Comparison of ENCODE assay signal across 8 cellular contexts in genomic region chr20:51022803-51023616, GRCh38. TPM values are rescaled to one million over a fixed set of nuclear protein-coding genes. Genes with fewer than 3 reads are reported as not detected.
DNase-seq lines count a peak whose midpoint lies in the region; ATAC-seq and TF ChIP-seq lines count a peak whose summit lies in the region.

A gene with protein sequence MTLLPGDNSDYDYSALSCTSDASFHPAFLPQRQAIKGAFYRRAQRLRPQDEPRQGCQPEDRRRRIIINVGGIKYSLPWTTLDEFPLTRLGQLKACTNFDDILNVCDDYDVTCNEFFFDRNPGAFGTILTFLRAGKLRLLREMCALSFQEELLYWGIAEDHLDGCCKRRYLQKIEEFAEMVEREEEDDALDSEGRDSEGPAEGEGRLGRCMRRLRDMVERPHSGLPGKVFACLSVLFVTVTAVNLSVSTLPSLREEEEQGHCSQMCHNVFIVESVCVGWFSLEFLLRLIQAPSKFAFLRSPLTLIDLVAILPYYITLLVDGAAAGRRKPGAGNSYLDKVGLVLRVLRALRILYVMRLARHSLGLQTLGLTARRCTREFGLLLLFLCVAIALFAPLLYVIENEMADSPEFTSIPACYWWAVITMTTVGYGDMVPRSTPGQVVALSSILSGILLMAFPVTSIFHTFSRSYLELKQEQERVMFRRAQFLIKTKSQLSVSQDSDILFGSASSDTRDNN (minus strand): TSS chr20:51023107. CDS start chr20:51010338, 12,769 bp downstream.

- H3K4me1 ChIP-seq in PC-3 (ENCODE audit: insufficient read depth, low read length) (peaks cover 21% of the 10 kb centered on the region), trophoblast cell (ENCODE audit: control insufficient read depth in 1 of 2, insufficient read depth in 2 of 2, low read length in 2 of 2) (peaks cover 5 to 18% of the 10 kb centered on the region in 2 experiments)

- no peaks in the 10 kb centered on the region for H3K9me2 ChIP-seq in PC-3 (replicated peaks; ENCODE audit: low read length)

- H4K12ac ChIP-seq in trophoblast cell (ENCODE audit: low read depth, low read length): peak within 1 kb of the TSS; percentile 55

- no peak for TF ChIP-seq CTCF in AG09319 (IDR thresholded peaks at IDR 0.05; ENCODE audit: low read depth, low read length)
- TF ChIP-seq CTCF in PC-3 (conservative IDR thresholded peaks at IDR 0.05; ENCODE audit: low read depth, low read length): no peak

- H4K91ac ChIP-seq in trophoblast cell (ENCODE audit: low read depth, low read length): peak within 1 kb of the TSS; percentile 42

- peaks cover 6% of the 10 kb centered on the region for H3K4me1 Mint-ChIP-seq in activated naive CD8-positive, alpha-beta T cell treated with anti-CD3 and anti-CD28 coated beads for 36 hours

- H3K27ac Mint-ChIP-seq in activated naive CD8-positive, alpha-beta T cell treated with anti-CD3 and anti-CD28 coated beads for 36 hours: peak within 1 kb of the TSS; percentile 7

- H3K27me3 Mint-ChIP-seq in activated naive CD8-positive, alpha-beta T cell treated with anti-CD3 and anti-CD28 coated beads for 36 hours: peaks cover 76% of the 10 kb centered on the region

- peak within 1 kb of the TSS; percentile 72 for H3K4me3 ChIP-seq in PC-3 (ENCODE audit: low read length)
- H3K4me3 ChIP-seq in trophoblast cell (ENCODE audit: low read depth, low read length): peak within 1 kb of the TSS; percentile 68

- peak; percentile 30 for DNase-seq in AG09319 (ENCODE audit: extremely low read depth, low read depth)
- DNase-seq in GOT3 (lab: John Stamatoyannopoulos, UW): peak; percentile 40
- peak; percentile 95 for DNase-seq in PC-3
- DNase-seq in activated naive CD8-positive, alpha-beta T cell treated with anti-CD3 and anti-CD28 coated beads for 36 hours: peak; percentile 64
- peak; percentile 75 for DNase-seq in Right ventricle myocardium superior
- peak; percentile 47 to 76 for DNase-seq in trophoblast cell

- H2BK12ac ChIP-seq in trophoblast cell (ENCODE audit: low read length): peak within 1 kb of the TSS; percentile 38

- peaks cover 6% of the 10 kb centered on the region for H3K79me1 ChIP-seq in trophoblast cell (ENCODE audit: low read length)

- H2BK5ac ChIP-seq in trophoblast cell (ENCODE audit: low read depth, low read length, poor library complexity): peak within 1 kb of the TSS; percentile 19

- H2AK5ac ChIP-seq in trophoblast cell (ENCODE audit: low read length): no peak within 1 kb of the TSS

- peak within 1 kb of the TSS; percentile 81 for H3K18ac ChIP-seq in trophoblast cell (ENCODE audit: low read length)

- peak within 1 kb of the TSS; percentile 93 for H3K4me2 ChIP-seq in PC-3 (ENCODE audit: low read length)
- peak within 1 kb of the TSS; percentile 75 for H3K4me2 ChIP-seq in trophoblast cell (ENCODE audit: low read length)

- peak within 1 kb of the TSS; percentile 45 for H3K4me3 Mint-ChIP-seq in activated naive CD8-positive, alpha-beta T cell treated with anti-CD3 and anti-CD28 coated beads for 36 hours

- H4K20me1 ChIP-seq in PC-3 (ENCODE audit: low read length): no peaks in the 10 kb centered on the region

- intact Hi-C loops in PC-3 (cut with micrococcal nuclease): loop anchor here (5.0 to 10.0 kb wide), 2 partner anchors 102 to 199 kb away; no protein-coding TSS in a partner anchor
- intact Hi-C loops in Right ventricle myocardium superior (cut with DNase I): no loop called here

- H3K27me3 ChIP-seq in PC-3 (ENCODE audit: low read length): no peaks in the 10 kb centered on the region
- peaks cover 19% of the 10 kb centered on the region for H3K27me3 ChIP-seq in trophoblast cell (ENCODE audit: insufficient read depth, low read length)

- H2AFZ ChIP-seq in PC-3 (ENCODE audit: low read length): peak within 1 kb of the TSS; percentile 93
- H2AFZ ChIP-seq in trophoblast cell (ENCODE audit: insufficient read depth, low read length, poor library complexity): peak within 1 kb of the TSS; percentile 86

- peak within 1 kb of the TSS; percentile 38 for H3K14ac ChIP-seq in trophoblast cell (ENCODE audit: low read length)

- H3K9me3 Mint-ChIP-seq in activated naive CD8-positive, alpha-beta T cell treated with anti-CD3 and anti-CD28 coated beads for 36 hours: no peaks in the 10 kb centered on the region

- H3K79me2 ChIP-seq in PC-3 (ENCODE audit: low read length) (peaks cover 10% of the 10 kb centered on the region), trophoblast cell (ENCODE audit: control insufficient read depth, insufficient read depth, low read length, poor library complexity) (peaks cover 6% of the 10 kb centered on the region)

- H3K9ac ChIP-seq in PC-3 (ENCODE audit: low read length): peak within 1 kb of the TSS; percentile 79
- H3K9ac ChIP-seq in trophoblast cell (ENCODE audit: low read length): no peak within 1 kb of the TSS

- no peaks in the 10 kb centered on the region for H3F3A ChIP-seq in PC-3 (ENCODE audit: low read length, unreplicated experiment)

- H3K36me3 ChIP-seq in PC-3 (ENCODE audit: low read depth, low read length) (no peaks in the 10 kb centered on the region), trophoblast cell (ENCODE audit: control insufficient read depth in 1 of 2, insufficient read depth in 2 of 2, low read length in 2 of 2) (no peaks in the 10 kb centered on the region)

- CTCF ChIA-PET in PC-3 (lab: Charles Lee): no interaction called here

- H3K4ac ChIP-seq in trophoblast cell (ENCODE audit: low read depth, low read length): peak within 1 kb of the TSS; percentile 3

- BruUV-seq in PC-3 (replicated peaks; lab: Mats Ljungman, UMichigan): no TSS peak

- H3K9me3 ChIP-seq in PC-3 (ENCODE audit: low read length) (no peaks in the 10 kb centered on the region), trophoblast cell (ENCODE audit: insufficient read depth, low read depth, low read length) (peaks cover 6% of the 10 kb centered on the region)

- POLR2A ChIA-PET in PC-3 (lab: Charles Lee; ENCODE audit: unreplicated experiment): no interaction called here

- ATAC-seq in PC-3: peak; percentile 97
- ATAC-seq in Right ventricle myocardium superior (ENCODE audit: poor library complexity): peak; percentile 98
- ATAC-seq in GM18502 (IDR thresholded peaks at IDR 0.05; ENCODE audit: poor library complexity, unreplicated experiment): no peak
- no peak for ATAC-seq in HG03439 (IDR thresholded peaks at IDR 0.05; ENCODE audit: unreplicated experiment)

- no peak within 1 kb of the TSS for H3K27ac ChIP-seq in PC-3 (ENCODE audit: low read length)
- no peak within 1 kb of the TSS for H3K27ac ChIP-seq in trophoblast cell (ENCODE audit: low read depth, low read length)

- H2BK120ac ChIP-seq in trophoblast cell (ENCODE audit: insufficient read depth, low read length, poor library complexity): peak within 1 kb of the TSS; percentile 56

- H3K36me3 Mint-ChIP-seq in activated naive CD8-positive, alpha-beta T cell treated with anti-CD3 and anti-CD28 coated beads for 36 hours: no peaks in the 10 kb centered on the region

- no CpG with 5 or more reads among the region's 108 CpGs for WGBS in trophoblast cell (ENCODE audit: extremely low coverage, insufficient coverage, insufficient read length)

- peak within 1 kb of the TSS; percentile 59 for H3K23ac ChIP-seq in trophoblast cell (ENCODE audit: low read length)

- H4K8ac ChIP-seq in trophoblast cell (ENCODE audit: low read depth, low read length): peak within 1 kb of the TSS; percentile 70

RNA-seq across cellular contexts. Expression of the gene that starts here (rescaled TPM):
- total RNA-seq in PC-3 (2014; rRNA removed): 61.5 and 74.1 TPM in 2 replicates
- 1 to 10 TPM; 1.0 to 1.2 TPM for total RNA-seq in activated naive CD8-positive, alpha-beta T cell treated with anti-CD3 and anti-CD28 coated beads for 36 hours
- 0.32 TPM for total RNA-seq in Right ventricle myocardium superior
- 11.5 and 12.7 TPM in 2 replicates for polyA plus RNA-seq in trophoblast cell (2013)

Comparison
In these comparisons a context has a peak if more than half of its experiments do, and no peak if none do; other contexts are left out.
1. RNA of the gene that starts here (total RNA-seq): 61.5 to 74.1 TPM in PC-3; 1.0 to 1.2 TPM in activated naive CD8-positive, alpha-beta T cell treated with anti-CD3 and anti-CD28 coated beads for 36 hours and 0.32 TPM in Right ventricle myocardium superior (single experiment); every median in the first group is over 10 times any median in the second.
2. Peak in DNase-seq and ATAC-seq in Right ventricle myocardium superior; RNA of the gene not detected or under 1 TPM.
3. DNase-seq: peak in every context shown above with its lines; median percentile 95 in PC-3; 75 in Right ventricle myocardium superior; 64 in activated naive CD8-positive, alpha-beta T cell treated with anti-CD3 and anti-CD28 coated beads for 36 hours; 62 in trophoblast cell; 40 in GOT3; 30 in AG09319.